Comparison of ENCODE assay signal across 11 cellular contexts in genomic region chr1:3890389-3891328, GRCh38. TPM values are rescaled to one million over a fixed set of nuclear protein-coding genes. Genes with fewer than 3 reads are reported as not detected.
DNase-seq lines count a peak whose midpoint lies in the region; ATAC-seq and TF ChIP-seq lines count a peak whose summit lies in the region.
"Had no signal": no experiment of that assay in that cellular context is flagged by ENCODE, and none has a peak within 500 bp of the region (broad histone marks: within the 10 kb centered on the region; RNA-seq: fewer than 3 reads in every experiment).

No MANE protein-coding gene starts in this region.

- H3K36me3 ChIP-seq in H7 (replicated peaks; ENCODE audit: control insufficient read depth, insufficient read depth, low read length), result peaks cover 18% of the 10 kb centered on the region

- TF ChIP-seq CTCF in GM12865 (IDR thresholded peaks at IDR 0.05; ENCODE audit: insufficient read depth, low read depth, low read length, missing control alignments), result no peak

- H3K27me3 ChIP-seq in H7 (ENCODE audit: control insufficient read depth, insufficient read depth, low read length), result no peaks in the 10 kb centered on the region

- H3K36me3 Mint-ChIP-seq in activated T-helper 2 cell treated with anti-CD3 and anti-CD28 coated beads, Interferon-gamma antibody, Interleukin-2, Interleukin-4, amounts not matched to agents 10 μg/mL and 5 μg/mL and 100 μg/mL, durations not matched to agents 14 hours and 24 hours and 36 hours (ENCODE audit: low read depth), result peaks cover 47% of the 10 kb centered on the region
- peaks cover 8% of the 10 kb centered on the region for H3K36me3 Mint-ChIP-seq in natural killer cell treated with Interleukin-12 subunit alpha and Interleukin-12 subunit beta and Interleukin-15 and Interleukin-18, amount 100 ng/mL, for 72 hours

- intact Hi-C loops in activated T-helper 2 cell treated with anti-CD3 and anti-CD28 coated beads, Interferon-gamma antibody, Interleukin-2, Interleukin-4, amounts not matched to agents 10 μg/mL and 5 μg/mL and 100 μg/mL, durations not matched to agents 14 hours and 24 hours and 36 hours (cut with micrococcal nuclease), result no loop called here

- no peaks in the 10 kb centered on the region for H3K27me3 Mint-ChIP-seq in activated T-helper 2 cell treated with anti-CD3 and anti-CD28 coated beads, Interferon-gamma antibody, Interleukin-2, Interleukin-4, amounts not matched to agents 10 μg/mL and 5 μg/mL and 100 μg/mL, durations not matched to agents 14 hours and 24 hours and 36 hours (ENCODE audit: low read depth)
- no peaks in the 10 kb centered on the region for H3K27me3 Mint-ChIP-seq in natural killer cell treated with Interleukin-12 subunit alpha and Interleukin-12 subunit beta and Interleukin-15 and Interleukin-18, amount 100 ng/mL, for 72 hours

- peak overlapping the region; percentile 26 for H3K4me3 Mint-ChIP-seq in activated T-helper 2 cell treated with anti-CD3 and anti-CD28 coated beads, Interferon-gamma antibody, Interleukin-2, Interleukin-4, amounts not matched to agents 10 μg/mL and 5 μg/mL and 100 μg/mL, durations not matched to agents 14 hours and 24 hours and 36 hours (ENCODE audit: low read depth)
- H3K4me3 Mint-ChIP-seq in natural killer cell treated with Interleukin-12 subunit alpha and Interleukin-12 subunit beta and Interleukin-15 and Interleukin-18, amount 100 ng/mL, for 72 hours, result peak overlapping the region; percentile 74
- H3K4me3 Mint-ChIP-seq: T-helper 1 cell treated with Interleukin-12 subunit alpha and Interleukin-12 subunit beta and Interleukin-4 antibody, amounts not matched to agents 30 μg/mL and 1 μg/mL, for 36 hours had no signal

- H3K27ac Mint-ChIP-seq in activated T-helper 2 cell treated with anti-CD3 and anti-CD28 coated beads, Interferon-gamma antibody, Interleukin-2, Interleukin-4, amounts not matched to agents 10 μg/mL and 5 μg/mL and 100 μg/mL, durations not matched to agents 14 hours and 24 hours and 36 hours, result peak overlapping the region; percentile 46
- H3K27ac Mint-ChIP-seq in natural killer cell treated with Interleukin-12 subunit alpha and Interleukin-12 subunit beta and Interleukin-15 and Interleukin-18, amount 100 ng/mL, for 72 hours, result peak overlapping the region; percentile 55 to 83
- H3K27ac Mint-ChIP-seq: T-helper 1 cell treated with Interleukin-12 subunit alpha and Interleukin-12 subunit beta and Interleukin-4 antibody, amounts not matched to agents 30 μg/mL and 1 μg/mL, for 36 hours had no signal

- peak; percentile 42 for ATAC-seq in HG03432 (IDR thresholded peaks at IDR 0.05; ENCODE audit: unreplicated experiment)
- ATAC-seq in natural killer cell treated with Interleukin-12 subunit alpha and Interleukin-12 subunit beta and Interleukin-15 and Interleukin-18, amount 100 ng/mL, for 72 hours, result peak; percentile 93
- ATAC-seq in GM18505 (IDR thresholded peaks at IDR 0.05; ENCODE audit: unreplicated experiment), result no peak

- TF ChIP-seq POLR2A in GM18505 (IDR thresholded peaks at IDR 0.05; ENCODE audit: borderline replicate concordance, extremely low read depth, insufficient read depth, insufficient read length), result no peak

- H3K4me3 ChIP-seq in GM12865 (ENCODE audit: low read depth, low read length) (no peak overlapping the region), H7 (ENCODE audit: insufficient read depth, low read depth, low read length) (no peak overlapping the region)
- H3K4me3 ChIP-seq: skin epidermis had no signal

- DNase-seq in GM12865 (ENCODE audit: low read depth), result peak; percentile 49
- no peak for DNase-seq in activated T-helper 2 cell treated with anti-CD3 and anti-CD28 coated beads, Interferon-gamma antibody, Interleukin-2, Interleukin-4, amounts not matched to agents 10 μg/mL and 5 μg/mL and 100 μg/mL, durations not matched to agents 14 hours and 24 hours and 36 hours (ENCODE audit: low spot score)
- DNase-seq in natural killer cell treated with Interleukin-12 subunit alpha and Interleukin-12 subunit beta and Interleukin-15 and Interleukin-18, amount 100 ng/mL, for 72 hours (ENCODE audit: low spot score), result peak; percentile 74
- no peak for DNase-seq in H7
- no peak for DNase-seq in 8988T
- DNase-seq in activated CD8-positive, alpha-beta memory T cell treated with anti-CD3 and anti-CD28 coated beads for 24 hours, result no peak
- DNase-seq: NCI-H1105 treated with DMSO at 0.1 percent for 48 hours had no signal

- peaks cover 21% of the 10 kb centered on the region for H3K4me1 Mint-ChIP-seq in activated T-helper 2 cell treated with anti-CD3 and anti-CD28 coated beads, Interferon-gamma antibody, Interleukin-2, Interleukin-4, amounts not matched to agents 10 μg/mL and 5 μg/mL and 100 μg/mL, durations not matched to agents 14 hours and 24 hours and 36 hours (ENCODE audit: low read depth)
- peaks cover 17 to 30% of the 10 kb centered on the region in 2 donors for H3K4me1 Mint-ChIP-seq in natural killer cell treated with Interleukin-12 subunit alpha and Interleukin-12 subunit beta and Interleukin-15 and Interleukin-18, amount 100 ng/mL, for 72 hours (ENCODE audit: low read depth in 2 of 2)

- H3K9me3 Mint-ChIP-seq in activated T-helper 2 cell treated with anti-CD3 and anti-CD28 coated beads, Interferon-gamma antibody, Interleukin-2, Interleukin-4, amounts not matched to agents 10 μg/mL and 5 μg/mL and 100 μg/mL, durations not matched to agents 14 hours and 24 hours and 36 hours, result no peaks in the 10 kb centered on the region
- H3K9me3 Mint-ChIP-seq in natural killer cell treated with Interleukin-12 subunit alpha and Interleukin-12 subunit beta and Interleukin-15 and Interleukin-18, amount 100 ng/mL, for 72 hours, result no peaks in the 10 kb centered on the region
- H3K9me3 Mint-ChIP-seq: T-helper 1 cell treated with Interleukin-12 subunit alpha and Interleukin-12 subunit beta and Interleukin-4 antibody, amounts not matched to agents 30 μg/mL and 1 μg/mL, for 36 hours had no signal

RNA-seq across cellular contexts. Expression of gene C1orf174, which starts 9.4 kb away (rescaled TPM):
- 44.0 and 44.9 TPM in 2 replicates for total RNA-seq in activated T-helper 2 cell treated with anti-CD3 and anti-CD28 coated beads, Interferon-gamma antibody, Interleukin-2, Interleukin-4, amounts not matched to agents 10 μg/mL and 5 μg/mL and 100 μg/mL, durations not matched to agents 14 hours and 24 hours and 36 hours
- total RNA-seq in natural killer cell treated with Interleukin-12 subunit alpha and Interleukin-12 subunit beta and Interleukin-15 and Interleukin-18, amount 100 ng/mL, for 72 hours, result 10 to 100 TPM; 31.0 to 34.6 TPM
- 60.5 and 63.9 TPM in 2 replicates for total RNA-seq in H7 (2014; rRNA removed; shearing (Covaris generic))

RNA-seq across cellular contexts. Expression of gene DFFB, which starts 33.4 kb away (rescaled TPM):
- total RNA-seq in activated T-helper 2 cell treated with anti-CD3 and anti-CD28 coated beads, Interferon-gamma antibody, Interleukin-2, Interleukin-4, amounts not matched to agents 10 μg/mL and 5 μg/mL and 100 μg/mL, durations not matched to agents 14 hours and 24 hours and 36 hours, result 15.2 and 17.3 TPM in 2 replicates
- total RNA-seq in natural killer cell treated with Interleukin-12 subunit alpha and Interleukin-12 subunit beta and Interleukin-15 and Interleukin-18, amount 100 ng/mL, for 72 hours, result 10 to 100 TPM; 13.3 to 19.4 TPM
- 12.1 and 14.1 TPM in 2 replicates for total RNA-seq in H7 (2014; rRNA removed; shearing (Covaris generic))

RNA-seq across cellular contexts. Expression of gene CEP104, which starts 33.6 kb away (rescaled TPM):
- 35.4 and 49.9 TPM in 2 replicates for total RNA-seq in activated T-helper 2 cell treated with anti-CD3 and anti-CD28 coated beads, Interferon-gamma antibody, Interleukin-2, Interleukin-4, amounts not matched to agents 10 μg/mL and 5 μg/mL and 100 μg/mL, durations not matched to agents 14 hours and 24 hours and 36 hours
- total RNA-seq in natural killer cell treated with Interleukin-12 subunit alpha and Interleukin-12 subunit beta and Interleukin-15 and Interleukin-18, amount 100 ng/mL, for 72 hours, result 10 to 100 TPM; 46.6 to 59.4 TPM
- 22.8 and 35.8 TPM in 2 replicates for total RNA-seq in H7 (2014; rRNA removed; shearing (Covaris generic))

Comparison
In these comparisons a context has a peak if more than half of its experiments do, and no peak if none do; other contexts are left out.
1. DNase-seq: peak in GM12865 (single experiment) and natural killer cell treated with Interleukin-12 subunit alpha and Interleukin-12 subunit beta and Interleukin-15 and Interleukin-18, amount 100 ng/mL, for 72 hours (single experiment); none in activated T-helper 2 cell treated with anti-CD3 and anti-CD28 coated beads, Interferon-gamma antibody, Interleukin-2, Interleukin-4, amounts not matched to agents 10 μg/mL and 5 μg/mL and 100 μg/mL, durations not matched to agents 14 hours and 24 hours and 36 hours (single experiment), H7 (single experiment), 8988T (single experiment) and activated CD8-positive, alpha-beta memory T cell treated with anti-CD3 and anti-CD28 coated beads for 24 hours (single experiment).